ENCODE assay signal across 1 cellular context in the genomic region with DNA sequence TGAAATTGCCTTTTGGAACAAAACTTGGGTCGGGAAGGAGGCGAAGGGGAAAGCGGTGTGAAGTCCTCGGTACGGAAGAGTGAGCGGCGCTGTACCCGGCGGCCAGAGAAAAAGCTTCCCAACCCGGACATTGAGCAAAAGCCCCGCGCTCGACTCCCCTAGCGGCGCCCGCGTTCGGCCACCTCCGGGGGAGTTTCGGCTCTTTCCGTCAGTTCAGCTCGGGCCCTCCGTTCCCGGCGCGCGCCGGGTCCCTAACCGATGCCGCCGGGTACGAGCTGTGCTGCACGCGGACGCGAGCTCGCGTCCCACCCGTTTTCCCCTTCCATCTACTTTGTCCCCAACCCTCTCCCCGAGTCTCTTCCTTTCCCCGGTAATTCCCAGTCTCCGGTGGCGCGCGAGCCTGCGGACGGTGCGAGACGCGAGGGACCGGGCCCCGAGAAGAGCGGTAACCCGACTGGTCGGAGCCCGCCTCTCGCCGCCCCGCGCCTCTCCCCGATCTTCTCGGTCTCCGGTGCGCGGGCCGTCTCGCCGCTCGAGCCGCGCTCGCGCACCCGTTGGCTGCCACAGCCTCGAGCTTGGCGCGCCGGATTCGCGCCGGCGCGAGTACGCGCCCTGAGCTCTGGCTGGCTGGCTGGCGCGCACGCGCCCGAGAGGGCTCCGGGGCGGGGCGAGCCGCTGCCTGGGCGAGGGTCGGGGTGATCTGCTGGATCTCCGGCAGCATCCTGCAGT.
A peak's percentile ranks its signal among the peaks of the same experiment; 100 is the strongest.
TF ChIP-seq lines count a peak whose summit lies in the region.

No MANE protein-coding gene starts in this region.

TF ChIP-seq in HepG2, 621 proteins besides CTCF, POLR2A, EP300 and RAD21 (continued from another document and continues in another):
- TF ChIP-seq ZBTB40 (IDR thresholded peaks at IDR 0.05) (no peak), ZBTB40 (CRISPR knock-in tag; IDR thresholded peaks at IDR 0.05) (peak; percentile 50; the same call in 1 of the 2 replicates), EED (CRISPR knock-in tag; IDR thresholded peaks at IDR 0.05) (no peak), IRF2 (CRISPR knock-in tag; IDR thresholded peaks at IDR 0.05) (no peak; the same call in 1 of the 2 replicates), ZNF670 (CRISPR knock-in tag; IDR thresholded peaks at IDR 0.05; ENCODE audit: borderline replicate concordance) (no peak), ZNF205 (CRISPR knock-in tag; IDR thresholded peaks at IDR 0.05) (no peak), WIZ (CRISPR knock-in tag; IDR thresholded peaks at IDR 0.05) (no peak), ZNF589 (CRISPR knock-in tag; conservative IDR thresholded peaks at IDR 0.05) (0 out of 2 replicates have a peak, but pooled peaks have one; percentile 48), ZNF232 (CRISPR knock-in tag; IDR thresholded peaks at IDR 0.05; ENCODE audit: borderline replicate concordance) (no peak; the same call in 1 of the 2 replicates), ZSCAN22 (CRISPR knock-in tag; IDR thresholded peaks at IDR 0.05) (no peak), ZNF138 (CRISPR knock-in tag; IDR thresholded peaks at IDR 0.05; ENCODE audit: low read depth) (peak; percentile 43; the same call in 1 of the 2 replicates), NFRKB (IDR thresholded peaks at IDR 0.05) (no peak), GATA4 (IDR thresholded peaks at IDR 0.05; ENCODE audit: borderline replicate concordance, low read depth) (no peak), ZBED4 (CRISPR knock-in tag; IDR thresholded peaks at IDR 0.05; ENCODE audit: borderline replicate concordance) (0 out of 2 replicates have a peak, but pooled peaks have one; percentile 5), MED8 (CRISPR knock-in tag; IDR thresholded peaks at IDR 0.05; ENCODE audit: insufficient replicate concordance) (peak; percentile 27), ZNF7 (CRISPR knock-in tag; IDR thresholded peaks at IDR 0.05) (no peak), GATAD2A (CRISPR knock-in tag; IDR thresholded peaks at IDR 0.05) (0 out of 2 replicates have a peak, but pooled peaks have one; percentile 27), CAMTA2 (CRISPR knock-in tag; IDR thresholded peaks at IDR 0.05; ENCODE audit: borderline replicate concordance) (no peak), HMGA1 (CRISPR knock-in tag; conservative IDR thresholded peaks at IDR 0.05) (no peak), KDM6A (CRISPR knock-in tag; IDR thresholded peaks at IDR 0.05; ENCODE audit: low read depth) (no peak), FOXK1 (CRISPR knock-in tag; IDR thresholded peaks at IDR 0.05; ENCODE audit: borderline replicate concordance, low read depth) (no peak), ZNF878 (CRISPR knock-in tag; IDR thresholded peaks at IDR 0.05) (peak; percentile 82; the same call in 1 of the 2 replicates), ZNF276 (CRISPR knock-in tag; IDR thresholded peaks at IDR 0.05; ENCODE audit: low read depth) (no peak), AFF4 (CRISPR knock-in tag; IDR thresholded peaks at IDR 0.05) (no peak), ZKSCAN5 (CRISPR knock-in tag; IDR thresholded peaks at IDR 0.05) (no peak), KAT2B (IDR thresholded peaks at IDR 0.05; ENCODE audit: borderline replicate concordance, low read depth, low read length) (no peak), ZNF12 (CRISPR knock-in tag; IDR thresholded peaks at IDR 0.05) (no peak), CCAR2 (optimal IDR thresholded peaks at IDR 0.05; ENCODE audit: low read depth, low read length) (no peak)
- TF ChIP-seq, protein P1, sequence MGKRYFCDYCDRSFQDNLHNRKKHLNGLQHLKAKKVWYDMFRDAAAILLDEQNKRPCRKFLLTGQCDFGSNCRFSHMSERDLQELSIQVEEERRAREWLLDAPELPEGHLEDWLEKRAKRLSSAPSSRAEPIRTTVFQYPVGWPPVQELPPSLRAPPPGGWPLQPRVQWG (CRISPR knock-in tag; IDR thresholded peaks at IDR 0.05; ENCODE audit: borderline replicate concordance, low read depth) = no peak
- TF ChIP-seq, protein P2, sequence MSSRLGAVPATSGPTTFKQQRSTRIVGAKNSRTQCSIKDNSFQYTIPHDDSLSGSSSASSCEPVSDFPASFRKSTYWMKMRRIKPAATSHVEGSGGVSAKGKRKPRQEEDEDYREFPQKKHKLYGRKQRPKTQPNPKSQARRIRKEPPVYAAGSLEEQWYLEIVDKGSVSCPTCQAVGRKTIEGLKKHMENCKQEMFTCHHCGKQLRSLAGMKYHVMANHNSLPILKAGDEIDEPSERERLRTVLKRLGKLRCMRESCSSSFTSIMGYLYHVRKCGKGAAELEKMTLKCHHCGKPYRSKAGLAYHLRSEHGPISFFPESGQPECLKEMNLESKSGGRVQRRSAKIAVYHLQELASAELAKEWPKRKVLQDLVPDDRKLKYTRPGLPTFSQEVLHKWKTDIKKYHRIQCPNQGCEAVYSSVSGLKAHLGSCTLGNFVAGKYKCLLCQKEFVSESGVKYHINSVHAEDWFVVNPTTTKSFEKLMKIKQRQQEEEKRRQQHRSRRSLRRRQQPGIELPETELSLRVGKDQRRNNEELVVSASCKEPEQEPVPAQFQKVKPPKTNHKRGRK (CRISPR knock-in tag; IDR thresholded peaks at IDR 0.05) = no peak
- TF ChIP-seq, protein P3, sequence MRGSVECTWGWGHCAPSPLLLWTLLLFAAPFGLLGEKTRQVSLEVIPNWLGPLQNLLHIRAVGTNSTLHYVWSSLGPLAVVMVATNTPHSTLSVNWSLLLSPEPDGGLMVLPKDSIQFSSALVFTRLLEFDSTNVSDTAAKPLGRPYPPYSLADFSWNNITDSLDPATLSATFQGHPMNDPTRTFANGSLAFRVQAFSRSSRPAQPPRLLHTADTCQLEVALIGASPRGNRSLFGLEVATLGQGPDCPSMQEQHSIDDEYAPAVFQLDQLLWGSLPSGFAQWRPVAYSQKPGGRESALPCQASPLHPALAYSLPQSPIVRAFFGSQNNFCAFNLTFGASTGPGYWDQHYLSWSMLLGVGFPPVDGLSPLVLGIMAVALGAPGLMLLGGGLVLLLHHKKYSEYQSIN (CRISPR knock-in tag; IDR thresholded peaks at IDR 0.05; ENCODE audit: borderline replicate concordance) = no peak
